Comparison of ENCODE assay signal across 1 cellular context in genomic region chr12:28578833-28579252, GRCh38.
TF ChIP-seq lines count a peak whose summit lies in the region.

No MANE protein-coding gene starts in this region.

TF ChIP-seq in GM23338, 12 proteins besides CTCF, POLR2A, EP300 and RAD21 (continued from another document):
- TF ChIP-seq EZH2phosphoT487 (IDR thresholded peaks at IDR 0.05; ENCODE audit: unreplicated experiment) (no peak), REST (IDR thresholded peaks at IDR 0.05; ENCODE audit: unreplicated experiment) (no peak), ZNF462 (CRISPR knock-in tag; IDR thresholded peaks at IDR 0.05) (no peak), POLR2AphosphoS5 (IDR thresholded peaks at IDR 0.05; ENCODE audit: low read depth) (no peak), CREB1 (CRISPR knock-in tag; IDR thresholded peaks at IDR 0.05; ENCODE audit: low read depth) (no peak)
